Comparison of ENCODE assay signal across 22 cellular contexts in the genomic region with DNA sequence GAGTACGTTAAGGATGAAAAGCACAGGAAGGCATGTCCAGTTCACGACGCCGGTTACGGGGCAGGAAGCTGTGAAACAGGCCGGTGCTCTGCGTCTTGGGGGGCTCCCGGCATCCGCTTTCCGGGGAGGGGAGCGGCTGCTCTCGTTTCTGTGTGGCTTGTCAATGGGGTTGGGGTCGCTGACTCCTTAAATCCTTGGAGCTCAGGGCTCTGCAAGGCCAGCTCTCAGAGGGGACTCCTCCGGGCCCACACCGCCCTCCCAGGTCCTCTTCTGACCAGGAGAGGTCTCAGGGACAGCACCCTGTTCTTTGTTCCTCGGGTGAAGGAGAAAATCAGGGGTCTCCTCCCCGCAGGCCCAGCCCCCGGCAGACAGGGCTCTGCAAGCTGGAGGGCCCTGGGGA.
"Had no signal": no experiment of that assay in that cellular context is flagged by ENCODE, and none has a peak within 500 bp of the region (broad histone marks: within the 10 kb centered on the region; RNA-seq: fewer than 3 reads in every experiment).

No MANE protein-coding gene starts in this region.

- H3K27me3 ChIP-seq: MG63 had no signal

- H3K36me3 ChIP-seq: MG63 had no signal

- H3K4me3 ChIP-seq: MG63 had no signal

- H3K9ac ChIP-seq: SK-N-SH had no signal

- DNase-seq: IMR-90, Karpas-422, KG1, MG63, NCI-H1092, NCI-H1105 treated with DMSO at 0.1 percent for 48 hours, NCI-H1417 treated with DMSO at 0.1 percent for 48 hours, NCI-H146, NCI-H1694 treated with DMSO at 0.1 percent for 48 hours, NCI-H2029, NCI-H2081 treated with DMSO at 0.1 percent for 48 hours, NCI-H2171, NCI-H226, NCI-H446, NCI-H510A, NCI-H524 treated with DMSO at 0.1 percent for 48 hours, NCI-H69, NCI-H774, SHP77, SK-N-SH had no signal

- FAIRE-seq: RCC 7860 had no signal

- H3K9me3 ChIP-seq: MG63, SK-N-SH had no signal

- H3K4me2 ChIP-seq: SK-N-SH had no signal

- H3K27ac ChIP-seq: RWPE1 had no signal
